ENCODE assay signal across 18 cellular contexts in the genomic region with DNA sequence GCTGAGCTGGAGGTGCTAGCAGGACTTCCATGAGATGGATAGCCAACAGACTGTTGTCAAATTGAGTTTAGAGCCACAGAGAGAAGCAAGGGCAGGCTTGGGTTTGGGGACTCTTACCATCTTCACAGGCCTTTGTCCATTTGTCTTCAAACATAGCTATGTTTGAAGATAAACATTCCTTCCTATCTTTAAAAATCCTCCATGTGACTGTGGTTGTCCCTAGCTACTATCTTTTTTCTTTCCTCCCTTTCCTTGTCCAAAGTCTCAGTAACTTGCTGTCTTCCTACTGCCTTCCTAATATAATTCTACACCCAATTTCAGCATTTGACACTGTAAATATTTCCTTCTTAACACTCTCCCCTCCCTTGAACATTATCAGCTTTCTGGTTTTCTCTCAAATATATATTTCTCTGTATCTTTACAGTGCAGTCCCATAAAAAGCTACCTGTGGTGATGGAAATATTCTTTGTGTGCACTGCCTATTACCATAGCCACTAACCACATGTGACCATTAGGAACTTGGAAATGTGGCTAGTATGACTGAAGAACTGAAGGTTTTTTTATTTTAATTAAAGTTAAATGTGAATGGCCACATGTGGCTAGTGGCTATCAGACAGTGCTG. TPM values are rescaled to one million over a fixed set of nuclear protein-coding genes. Genes with fewer than 3 reads are reported as not detected.
DNase-seq lines count a peak whose midpoint lies in the region; ATAC-seq, FAIRE-seq and TF ChIP-seq lines count a peak whose summit lies in the region.
"Had no signal": no experiment of that assay in that cellular context is flagged by ENCODE, and none has a peak within 500 bp of the region (broad histone marks: within the 10 kb centered on the region; RNA-seq: fewer than 3 reads in every experiment).

No MANE protein-coding gene starts in this region.

- H2BK15ac ChIP-seq in mesenchymal stem cell (ENCODE audit: low read depth, poor library complexity, severe bottlenecking), result no peak overlapping the region

- H4K8ac ChIP-seq in mesenchymal stem cell (ENCODE audit: low read length), result no peak overlapping the region

- 0 out of 3 replicates have a peak, but pooled peaks have one; percentile 7 for ATAC-seq in HepG2
- ATAC-seq in right lobe of liver, result no peak
- ATAC-seq in HG02642 (IDR thresholded peaks at IDR 0.05; ENCODE audit: poor library complexity, unreplicated experiment), result no peak
- no peak for ATAC-seq in GM21786 (IDR thresholded peaks at IDR 0.05; ENCODE audit: unreplicated experiment)

- no peak overlapping the region for H2BK12ac ChIP-seq in mesenchymal stem cell (ENCODE audit: low read length in 2 of 2)

- no peak overlapping the region for H3K4ac ChIP-seq in mesenchymal stem cell (ENCODE audit: low read depth in 1 of 2, low read length in 2 of 2)

- H3K4me2 ChIP-seq in HepG2 (ENCODE audit: low read depth, low read length) (peak overlapping the region; percentile 36; the same call in 1 of the 2 replicates), mesenchymal stem cell (ENCODE audit: low read length, poor library complexity, severe bottlenecking) (no peak overlapping the region)
- H3K4me2 ChIP-seq: BLaER1 treated with 17β-estradiol and CSF1 and Interleukin-3, amounts not matched to agents 10 nM and 100 nM; KMS-11 had no signal

- no peak for TF ChIP-seq POLR2A in HepG2 (IDR thresholded peaks at IDR 0.05; ENCODE audit: insufficient read depth in 1 of 2, low read depth in 2 of 2, low read length in 2 of 2)
- TF ChIP-seq POLR2A in right lobe of liver (IDR thresholded peaks at IDR 0.05), result no peak

- TF ChIP-seq CTCF in HepG2 (CRISPR knock-in tag; IDR thresholded peaks at IDR 0.05) (no peak), right lobe of liver (IDR thresholded peaks at IDR 0.05) (no peak), VCaP (conservative IDR thresholded peaks at IDR 0.05) (no peak)

- H3K4me3 ChIP-seq in HepG2 (replicated peaks in 1 of 3; ENCODE audit: insufficient read depth in 1 of 3, low read depth in 2 of 3, low read length in 3 of 3), result no peak overlapping the region; a peak in 1 of 6 replicates
- H3K4me3 ChIP-seq in right lobe of liver, result no peak overlapping the region
- H3K4me3 ChIP-seq in mesenchymal stem cell (ENCODE audit: insufficient read depth in 1 of 2, low read depth in 1 of 2, low read length in 2 of 2), result no peak overlapping the region
- H3K4me3 ChIP-seq: BLaER1 treated with 17β-estradiol and CSF1 and Interleukin-3, amounts not matched to agents 10 nM and 100 nM had no signal

- POLR2A ChIA-PET in HepG2 (lab: Yijun Ruan, JAX), result interaction anchor here (1.1 to 2.0 kb wide), 3 partner anchors 9 to 82 kb away, joined by 4 read pairs; no protein-coding TSS in a partner anchor

- H3K9me3 ChIP-seq in HepG2 (ENCODE audit: low read length) (no peaks in the 10 kb centered on the region), right lobe of liver (no peaks in the 10 kb centered on the region), mesenchymal stem cell (ENCODE audit: control insufficient read depth, low read length) (no peaks in the 10 kb centered on the region)
- H3K9me3 ChIP-seq: BLaER1 treated with 17β-estradiol and CSF1 and Interleukin-3, amounts not matched to agents 10 nM and 100 nM had no signal

- TF ChIP-seq EP300 in HepG2 (IDR thresholded peaks at IDR 0.05; ENCODE audit: low read depth in 2 of 2, low read length in 2 of 2), result 0 out of 4 replicates have a peak, but pooled peaks of 1 of the 2 experiments have one; percentile 8
- no peak for TF ChIP-seq EP300 in HepG2 (CRISPR knock-in tag; IDR thresholded peaks at IDR 0.05; ENCODE audit: borderline replicate concordance)

- H2AFZ ChIP-seq in HepG2 (ENCODE audit: low read length) (no peak overlapping the region), mesenchymal stem cell (ENCODE audit: low read depth, low read length) (no peak overlapping the region)

- H3K18ac ChIP-seq in mesenchymal stem cell (ENCODE audit: low read depth in 1 of 2, low read length in 2 of 2), result no peak overlapping the region

- CTCF ChIA-PET in HepG2 (lab: Yijun Ruan, JAX; ENCODE audit: low intra/inter-chr PET ratio, low total read pairs), result no interaction called here

- peak overlapping the region; percentile 37 for H3K27ac ChIP-seq in HepG2 (ENCODE audit: extremely low read length, insufficient read depth, low read length)
- no peak overlapping the region for H3K27ac ChIP-seq in right lobe of liver
- peak overlapping the region; percentile 85 for H3K27ac ChIP-seq in VCaP
- H3K27ac ChIP-seq in mesenchymal stem cell (ENCODE audit: low read length, poor library complexity, severe bottlenecking), result no peak overlapping the region
- H3K27ac ChIP-seq: BLaER1 treated with 17β-estradiol and CSF1 and Interleukin-3, amounts not matched to agents 10 nM and 100 nM; KMS-11 had no signal

- H4K20me1 ChIP-seq in HepG2 (ENCODE audit: insufficient read depth, low read length), result no peaks in the 10 kb centered on the region
- H4K20me1 ChIP-seq: BLaER1 treated with 17β-estradiol and CSF1 and Interleukin-3, amounts not matched to agents 10 nM and 100 nM had no signal

- in situ Hi-C loops in HepG2 (cut with HindIII; ENCODE audit: extremely low pct_ligation_motif_present, low pct_unique_long_range_greater_than_20kb), result no loop called here

- no TSS peak for BruUV-seq in HepG2 (replicated peaks; lab: Mats Ljungman, UMichigan)

- H3K79me2 ChIP-seq in HepG2 (ENCODE audit: insufficient read depth, low read length), result peaks cover 16% of the 10 kb centered on the region

- no peak for DNase-seq in HepG2 (ENCODE audit: low spot score)
- no peak for DNase-seq in right lobe of liver
- no peak for DNase-seq in mesenchymal stem cell
- no peak for DNase-seq in NCI-H187 treated with DMSO at 0.1 percent for 48 hours (lab: John Stamatoyannopoulos, UW)
- DNase-seq: CD8-positive, alpha-beta memory T cell; DND-41; GF-D8; NCI-H1092; NCI-H146; NCI-H2081 treated with DMSO at 0.1 percent for 48 hours; NCI-H510A; NCI-H82 had no signal

- H2BK5ac ChIP-seq in mesenchymal stem cell (ENCODE audit: low read depth, low read length, poor library complexity, severe bottlenecking), result no peak overlapping the region

- peak overlapping the region; percentile 89 for H2AK5ac ChIP-seq in mesenchymal stem cell (ENCODE audit: low read length, severe bottlenecking)

- intact Hi-C loops in HepG2 (cut with micrococcal nuclease; ENCODE audit: unreplicated experiment), result no loop called here
- intact Hi-C loops in right lobe of liver (cut with DNase I), result no loop called here

- no peak overlapping the region for H2BK120ac ChIP-seq in mesenchymal stem cell (ENCODE audit: low read depth, low read length)

- H3K27me3 ChIP-seq in HepG2 (ENCODE audit: control insufficient read depth in 1 of 2, insufficient read depth in 2 of 2, low read length in 2 of 2) (no peaks in the 10 kb centered on the region; a peak in 1 of 5 replicates), right lobe of liver (no peaks in the 10 kb centered on the region), mesenchymal stem cell (ENCODE audit: control insufficient read depth in 1 of 2, insufficient read depth in 1 of 2, low read length in 2 of 2) (no peaks in the 10 kb centered on the region)
- H3K27me3 ChIP-seq: BLaER1 treated with 17β-estradiol and CSF1 and Interleukin-3, amounts not matched to agents 10 nM and 100 nM had no signal

- no peak overlapping the region for H3K14ac ChIP-seq in mesenchymal stem cell (ENCODE audit: low read length in 2 of 2)

- no peak overlapping the region for H4K91ac ChIP-seq in mesenchymal stem cell (ENCODE audit: low read length)

- peaks cover 59% of the 10 kb centered on the region for H3K4me1 ChIP-seq in HepG2 (ENCODE audit: insufficient read depth, low read length)
- H3K4me1 ChIP-seq in right lobe of liver, result peaks cover 0 to 7% (median 0%) of the 10 kb centered on the region in 4 donors
- H3K4me1 ChIP-seq in mesenchymal stem cell (ENCODE audit: control insufficient read depth, insufficient read depth, low read depth, low read length), result peaks cover 8% of the 10 kb centered on the region

- FAIRE-seq in HepG2 (lab: Jason Lieb, UNC), result no peak
- FAIRE-seq: A204.1 had no signal

- no peak overlapping the region for H3K23ac ChIP-seq in mesenchymal stem cell (ENCODE audit: low read length in 2 of 2)

- H3K9ac ChIP-seq in HepG2 (ENCODE audit: insufficient read depth, low read depth, low read length) (no peak overlapping the region), mesenchymal stem cell (ENCODE audit: low read length) (no peak overlapping the region)
- H3K9ac ChIP-seq: BLaER1 treated with 17β-estradiol and CSF1 and Interleukin-3, amounts not matched to agents 10 nM and 100 nM; KMS-11 had no signal

- TF ChIP-seq RAD21 in HepG2 (CRISPR knock-in tag; IDR thresholded peaks at IDR 0.05), result no peak

- H3K36me3 ChIP-seq in HepG2 (replicated peaks in 1 of 2; ENCODE audit: control insufficient read depth in 1 of 2, insufficient read depth in 2 of 2, low read length in 2 of 2) (no peaks in the 10 kb centered on the region), right lobe of liver (no peaks in the 10 kb centered on the region), mesenchymal stem cell (ENCODE audit: control insufficient read depth in 1 of 2, insufficient read depth in 2 of 2, low read depth in 1 of 2, low read length in 2 of 2) (peaks cover 0 to 5% of the 10 kb centered on the region in 2 experiments)
- H3K36me3 ChIP-seq: BLaER1 treated with 17β-estradiol and CSF1 and Interleukin-3, amounts not matched to agents 10 nM and 100 nM had no signal

- H3K79me1 ChIP-seq in mesenchymal stem cell (replicated peaks; ENCODE audit: low read length, poor library complexity, severe bottlenecking), result no peaks in the 10 kb centered on the region

RNA-seq across cellular contexts. Expression of gene SP3, which starts 5.4 kb away (rescaled TPM):
- total RNA-seq in HepG2 (2016; rRNA removed; fragmentation: Illumina TruSeq; extraction: Trizol) (132 and 171 TPM in 2 replicates), right lobe of liver (10 to 100 TPM; 28.4 to 36.5 (median 32.4) TPM)
- total RNA-seq in HepG2 (2016; cell fraction: cytosol; rRNA removed; fragmentation: Illumina TruSeq; extraction: Trizol; ENCODE audit: low read depth), result 46.7 and 54.6 TPM in 2 replicates
- 129 and 171 TPM in 2 replicates for total RNA-seq in HepG2 (2016; cell fraction: insoluble cytoplasmic fraction; rRNA removed; fragmentation: Illumina TruSeq; extraction: Trizol)
- total RNA-seq in HepG2 (2016; cell fraction: membrane; rRNA removed; fragmentation: Illumina TruSeq; extraction: Trizol), result 117 and 137 TPM in 2 replicates
- total RNA-seq in HepG2 (2016; cell fraction: nucleus; rRNA removed; fragmentation: Illumina TruSeq; extraction: Trizol), result 111 and 118 TPM in 2 replicates
- polyA plus RNA-seq in HepG2 (2011; rRNA removed), result 53.9 and 57.3 TPM in 2 replicates
- 24.5 and 38.2 TPM in 2 replicates for polyA plus RNA-seq in HepG2 (2011; cell fraction: cytosol; rRNA removed)
- polyA plus RNA-seq in HepG2 (2011; cell fraction: nucleus; rRNA removed), result 29.7 TPM in 2 replicates
- polyA plus RNA-seq in HepG2 (2012), result 42.0 and 48.0 TPM in 2 replicates
- 5.3 and 5.5 TPM in 2 replicates for polyA plus RNA-seq in HepG2 (2016; cell fraction: cytosol; fragmentation: Illumina TruSeq; extraction: Trizol; ENCODE audit: low read depth)
- 79.1 and 85.5 TPM in 2 replicates for polyA plus RNA-seq in HepG2 (2016; cell fraction: insoluble cytoplasmic fraction; fragmentation: Illumina TruSeq; extraction: Trizol; ENCODE audit: low read depth)
- 24.8 and 28.9 TPM in 2 replicates for polyA plus RNA-seq in HepG2 (2016; cell fraction: membrane; fragmentation: Illumina TruSeq; extraction: Trizol; ENCODE audit: low read depth)
- 51.2 and 54.9 TPM in 2 replicates for polyA plus RNA-seq in HepG2 (2016; cell fraction: nucleus; fragmentation: Illumina TruSeq; extraction: Trizol; ENCODE audit: insufficient read depth, low read depth)
- 45.0 and 74.0 TPM in 2 replicates for polyA minus RNA-seq in HepG2 (2011; rRNA and poly(A)+ RNA removed; ENCODE audit: low replicate concordance)
- polyA minus RNA-seq in HepG2 (2011; cell fraction: cytosol; rRNA and poly(A)+ RNA removed), result 67.2 and 72.9 TPM in 2 replicates
- 202 and 214 TPM in 2 replicates for polyA minus RNA-seq in HepG2 (2011; cell fraction: nucleus; rRNA and poly(A)+ RNA removed)
- polyA plus RNA-seq in mesenchymal stem cell (2013, experiment 1 of 2), result 25.1 TPM
- 24.7 TPM for polyA plus RNA-seq in mesenchymal stem cell (2013, experiment 2 of 2)

Comparison
In these comparisons a context has a peak if more than half of its experiments do, and no peak if none do; other contexts are left out.
1. H3K27ac ChIP-seq: peak in HepG2 (single experiment) and VCaP (single experiment); none in right lobe of liver (0 of 3) and mesenchymal stem cell (single experiment).